In the genomic region with DNA sequence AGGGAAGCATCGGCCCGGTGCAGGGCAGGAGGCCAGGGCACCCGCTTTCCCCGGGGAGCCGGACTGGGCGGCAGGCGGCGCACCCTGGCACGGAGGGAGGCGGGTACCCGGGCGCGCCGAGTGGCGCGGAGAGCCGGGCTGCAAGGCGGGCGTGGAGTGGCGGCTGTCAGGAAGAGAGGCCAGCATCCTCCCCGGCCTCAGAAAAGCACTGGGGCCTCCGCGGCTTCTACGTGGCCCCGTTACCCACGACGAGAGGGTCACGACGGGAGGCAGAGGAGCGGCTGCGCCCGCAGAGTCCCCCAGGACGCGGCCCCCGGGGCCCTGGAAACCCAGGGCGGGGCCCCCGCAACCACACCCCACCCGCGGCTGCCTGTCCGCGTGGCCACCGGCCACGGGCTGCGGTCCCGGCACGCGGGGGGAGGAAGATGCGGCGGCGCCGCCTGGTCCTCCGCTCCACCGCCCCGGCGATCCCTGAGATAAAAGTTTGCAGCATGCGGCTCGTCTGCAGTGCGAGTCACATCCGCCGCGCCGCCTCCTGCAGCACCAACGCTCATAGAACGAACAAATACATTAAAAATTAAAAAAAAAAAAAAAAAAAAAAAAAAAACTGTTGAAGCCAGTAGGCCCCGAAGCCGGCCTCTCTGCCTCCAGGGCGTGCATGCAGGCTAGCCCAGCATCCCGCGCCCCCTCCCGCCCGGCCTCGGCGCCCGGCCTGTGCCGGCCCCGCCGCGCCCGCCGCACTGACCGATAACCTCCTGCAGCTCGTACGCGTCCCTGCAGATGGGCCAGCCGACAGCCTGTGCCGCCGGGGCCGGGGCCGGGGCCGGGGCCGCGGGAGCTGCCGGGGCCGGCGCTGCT, we compare ENCODE assay signal across 8 cellular contexts. TPM values are rescaled to one million over a fixed set of nuclear protein-coding genes. Genes with fewer than 3 reads are reported as not detected.
A peak's percentile ranks its signal among the peaks of the same experiment; 100 is the strongest.
DNase-seq lines count a peak whose midpoint lies in the region; ATAC-seq lines count a peak whose summit lies in the region.

No MANE protein-coding gene starts in this region.

- peak overlapping the region; percentile 75 to 94 (median 93) for H3K27ac Mint-ChIP-seq in naive thymus-derived CD4-positive, alpha-beta T cell
- peak overlapping the region; percentile 93 for H3K27ac Mint-ChIP-seq in stimulated activated memory B cell treated with anti-CD40 and anti-IgM and Interleukin-4, amounts not matched to agents 10 μg/mL and 1 μg/mL and 100 μg/mL, for 72 hours

- H3K27ac ChIP-seq in naive thymus-derived CD4-positive, alpha-beta T cell (ENCODE audit: low read depth, low read length), result peak overlapping the region; percentile 77

- POLR2A ChIA-PET in naive thymus-derived CD4-positive, alpha-beta T cell (lab: Charles Lee), result interaction anchor here (1.4 kb wide), 1 partner anchor 9 kb away, joined by 3 read pairs; no protein-coding TSS in a partner anchor

- peaks cover 0 to 2% (median 0%) of the 10 kb centered on the region in 5 donors for H3K36me3 Mint-ChIP-seq in naive thymus-derived CD4-positive, alpha-beta T cell
- peaks cover 5% of the 10 kb centered on the region for H3K36me3 Mint-ChIP-seq in stimulated activated memory B cell treated with anti-CD40 and anti-IgM and Interleukin-4, amounts not matched to agents 10 μg/mL and 1 μg/mL and 100 μg/mL, for 72 hours

- no peaks in the 10 kb centered on the region for H3K36me3 ChIP-seq in naive thymus-derived CD4-positive, alpha-beta T cell (ENCODE audit: control insufficient read depth in 2 of 3, insufficient read depth in 3 of 3, low read length in 3 of 3)

- no peaks in the 10 kb centered on the region for H3K27me3 ChIP-seq in naive thymus-derived CD4-positive, alpha-beta T cell (ENCODE audit: control insufficient read depth in 2 of 2, insufficient read depth in 2 of 2, low read length in 2 of 2)

- intact Hi-C loops in naive thymus-derived CD4-positive, alpha-beta T cell (cut with micrococcal nuclease), result loop anchor here (1.0 to 10.0 kb wide), 17 partner anchors 34 to 1578 kb away; partner anchors contain the start of genes CERS6 (in 2 of the 2), CFAP210 (in 1 of the 2), LRP2 (in 1 of the 2) and METTL5 (in 1 of the 2)

- DNase-seq in Ammon's horn (ENCODE audit: low spot score), result peak; percentile 80
- DNase-seq in OCI-M1 (lab: John Stamatoyannopoulos, UW), result peak; percentile 63
- DNase-seq in activated T-helper 1 cell treated with Interleukin-2 at 50 U/mL for 16 hours (ENCODE audit: low read depth), result peak; percentile 66
- DNase-seq in fibroblast of gingiva (ENCODE audit: low read depth), result peak; percentile 61
- peak; percentile 64 to 84 (median 79) for DNase-seq in naive thymus-derived CD4-positive, alpha-beta T cell

- H3K4me3 Mint-ChIP-seq in naive thymus-derived CD4-positive, alpha-beta T cell, result peak overlapping the region; percentile 71 to 95 (median 93)
- H3K4me3 Mint-ChIP-seq in stimulated activated memory B cell treated with anti-CD40 and anti-IgM and Interleukin-4, amounts not matched to agents 10 μg/mL and 1 μg/mL and 100 μg/mL, for 72 hours, result peak overlapping the region; percentile 96

- H3K9me3 Mint-ChIP-seq in naive thymus-derived CD4-positive, alpha-beta T cell, result no peaks in the 10 kb centered on the region
- no peaks in the 10 kb centered on the region for H3K9me3 Mint-ChIP-seq in stimulated activated memory B cell treated with anti-CD40 and anti-IgM and Interleukin-4, amounts not matched to agents 10 μg/mL and 1 μg/mL and 100 μg/mL, for 72 hours

- peak overlapping the region; percentile 74 for H3K4me3 ChIP-seq in naive thymus-derived CD4-positive, alpha-beta T cell (ENCODE audit: low read length)

- CTCF ChIA-PET in naive thymus-derived CD4-positive, alpha-beta T cell (lab: Charles Lee), result no interaction called here

- peaks cover 16 to 49% (median 42%) of the 10 kb centered on the region in 7 donors for H3K4me1 Mint-ChIP-seq in naive thymus-derived CD4-positive, alpha-beta T cell
- H3K4me1 Mint-ChIP-seq in stimulated activated memory B cell treated with anti-CD40 and anti-IgM and Interleukin-4, amounts not matched to agents 10 μg/mL and 1 μg/mL and 100 μg/mL, for 72 hours, result peaks cover 29% of the 10 kb centered on the region

- H3K4me1 ChIP-seq in naive thymus-derived CD4-positive, alpha-beta T cell (ENCODE audit: control insufficient read depth in 2 of 2, insufficient read depth in 2 of 2, low read length in 2 of 2), result peaks cover 27 to 30% of the 10 kb centered on the region in 2 donors

- ATAC-seq in GM18909 (IDR thresholded peaks at IDR 0.05; ENCODE audit: poor library complexity, unreplicated experiment) (peak; percentile 67), HG03175 (IDR thresholded peaks at IDR 0.05; ENCODE audit: unreplicated experiment) (peak; percentile 59)
- ATAC-seq in naive thymus-derived CD4-positive, alpha-beta T cell, result peak; percentile 73
- ATAC-seq in stimulated activated memory B cell treated with anti-CD40 and anti-IgM and Interleukin-4, amounts not matched to agents 10 μg/mL and 1 μg/mL and 100 μg/mL, for 72 hours, result peak; percentile 75

- peaks cover 0 to 11% (median 0%) of the 10 kb centered on the region in 5 donors for H3K27me3 Mint-ChIP-seq in naive thymus-derived CD4-positive, alpha-beta T cell
- H3K27me3 Mint-ChIP-seq in stimulated activated memory B cell treated with anti-CD40 and anti-IgM and Interleukin-4, amounts not matched to agents 10 μg/mL and 1 μg/mL and 100 μg/mL, for 72 hours, result no peaks in the 10 kb centered on the region

- no peaks in the 10 kb centered on the region for H3K9me3 ChIP-seq in naive thymus-derived CD4-positive, alpha-beta T cell (ENCODE audit: control insufficient read depth in 2 of 3, low read length in 3 of 3)

RNA-seq across cellular contexts. Expression of gene STK39, which starts 0.7 kb away (rescaled TPM):
- 10 to 100 TPM; 11.7 to 33.9 (median 20.1) TPM for total RNA-seq in naive thymus-derived CD4-positive, alpha-beta T cell
- polyA plus RNA-seq in naive thymus-derived CD4-positive, alpha-beta T cell, result 1 to 10 TPM; 2.7 to 4.5 TPM

Comparison
In these comparisons a context has a peak if more than half of its experiments do, and no peak if none do; other contexts are left out.
1. Peak in every context shown above with its lines: DNase-seq, ATAC-seq, H3K4me3 ChIP-seq and H3K27ac ChIP-seq.